Comparison of ENCODE assay signal across 14 cellular contexts in genomic region chr5:40672440-40672839, GRCh38. TPM values are rescaled to one million over a fixed set of nuclear protein-coding genes. Genes with fewer than 3 reads are reported as not detected.
DNase-seq lines count a peak whose midpoint lies in the region; ATAC-seq, FAIRE-seq and TF ChIP-seq lines count a peak whose summit lies in the region.
"Had no signal": no experiment of that assay in that cellular context is flagged by ENCODE, and none has a peak within 500 bp of the region (broad histone marks: within the 10 kb centered on the region; RNA-seq: fewer than 3 reads in every experiment).

No MANE protein-coding gene starts in this region.

- TF ChIP-seq POLR2A in K562 (conservative IDR thresholded peaks at IDR 0.05) = no peak
- TF ChIP-seq POLR2A in spleen (IDR thresholded peaks at IDR 0.05) = no peak

- TF ChIP-seq EP300 in K562 (IDR thresholded peaks at IDR 0.05; ENCODE audit: low read length) = no peak

- H3K79me2 ChIP-seq in K562 (ENCODE audit: control insufficient read depth, insufficient read depth, low read length) = no peaks in the 10 kb centered on the region

- intact Hi-C loops in K562 (cut with micrococcal nuclease) = no loop called here
- intact Hi-C loops in spleen (cut with DNase I; ENCODE audit: low total_unique reads) = no loop called here

- ATAC-seq in activated naive CD8-positive, alpha-beta T cell treated with anti-CD3 and anti-CD28 coated beads, Interleukin-2, amount 50 U/mL, for 24 hours = no peak
- ATAC-seq in K562 (no peak; the same call in 1 of the 3 replicates), GM18498 (IDR thresholded peaks at IDR 0.05; ENCODE audit: unreplicated experiment) (no peak)
- ATAC-seq: activated T-cell treated with anti-CD3 and anti-CD28 coated beads, Interleukin-2, amount 50 U/mL, for 4 hours had no signal

- no peaks in the 10 kb centered on the region for H3K36me3 Mint-ChIP-seq in activated naive CD8-positive, alpha-beta T cell
- no peaks in the 10 kb centered on the region for H3K36me3 Mint-ChIP-seq in activated naive CD8-positive, alpha-beta T cell treated with anti-CD3 and anti-CD28 coated beads, Interleukin-2, amount 50 U/mL, for 24 hours (ENCODE audit: low read depth)

- H3K36me3 ChIP-seq in K562 (ENCODE audit: control insufficient read depth, insufficient read depth, low read length) = no peaks in the 10 kb centered on the region
- H3K36me3 ChIP-seq in spleen = no peaks in the 10 kb centered on the region

- in situ Hi-C loops in K562 (cut with MboI) = no loop called here

- H3K9me1 ChIP-seq in K562 (ENCODE audit: control insufficient read depth, insufficient read depth, low read length) = no peaks in the 10 kb centered on the region

- no peaks in the 10 kb centered on the region for H3K27me3 Mint-ChIP-seq in activated naive CD8-positive, alpha-beta T cell
- no peaks in the 10 kb centered on the region for H3K27me3 Mint-ChIP-seq in activated naive CD8-positive, alpha-beta T cell treated with anti-CD3 and anti-CD28 coated beads, Interleukin-2, amount 50 U/mL, for 24 hours
- H3K27me3 Mint-ChIP-seq: activated CD4-positive, alpha-beta T cell treated with anti-CD3 and anti-CD28 coated beads, Interleukin-2, amount 10 ng/mL, durations not matched to agents 7 days and 5 days had no signal

- FAIRE-seq in K562 (lab: Jason Lieb, UNC) = peak; percentile 58

- TF ChIP-seq RAD21 in K562 (CRISPR knock-in tag; conservative IDR thresholded peaks at IDR 0.05 in 1 of 2, IDR thresholded peaks at IDR 0.05 in 1 of 2) = no peak

- no peak for DNase-seq in activated naive CD8-positive, alpha-beta T cell treated with anti-CD3 and anti-CD28 coated beads, Interleukin-2, amount 50 U/mL, for 24 hours
- peak; percentile 42 to 99 for DNase-seq in NOMO-1 (lab: John Stamatoyannopoulos, UW; ENCODE audit: unreplicated experiment in 2 of 2)
- no peak for DNase-seq in K562 (ENCODE audit: extremely low read depth in 1 of 4, low spot score in 3 of 4)
- DNase-seq in spleen = no peak
- DNase-seq in NCI-H510A (lab: John Stamatoyannopoulos, UW) = no peak
- no peak for DNase-seq in NCI-H1417 (lab: John Stamatoyannopoulos, UW)
- DNase-seq: ACHN; activated CD4-positive, alpha-beta T cell treated with anti-CD3 and anti-CD28 coated beads, Interleukin-2, amount 10 ng/mL, durations not matched to agents 7 days and 5 days; activated T-cell treated with anti-CD3 and anti-CD28 coated beads, Interleukin-2, amount 50 U/mL, for 4 hours; mesendoderm; NK-92 treated with Interleukin-12 subunit alpha and Interleukin-12 subunit beta, amount 100 ng/mL, for 24 hours; stimulated activated CD4-positive, alpha-beta T cell treated with anti-CD3 and anti-CD28 coated beads, Interleukin-12 subunit alpha, Interleukin-12 subunit beta, amount 100 ng/mL, for 4 hours had no signal

- H4K20me1 ChIP-seq in K562 (replicated peaks; ENCODE audit: control insufficient read depth, insufficient read depth, low read length) = no peaks in the 10 kb centered on the region

- TF ChIP-seq CTCF in K562 (IDR thresholded peaks at IDR 0.05 in 2 of 3, conservative IDR thresholded peaks at IDR 0.05 in 1 of 3; ENCODE audit: insufficient read depth in 2 of 3, low read depth in 1 of 3, low read length in 3 of 3) (no peak), spleen (IDR thresholded peaks at IDR 0.05 in 8 of 11, conservative IDR thresholded peaks at IDR 0.05 in 3 of 11) (no peak)

- H3K4me1 ChIP-seq in K562 (replicated peaks in 1 of 2; ENCODE audit: control insufficient read depth in 2 of 2, insufficient read depth in 2 of 2, low read length in 2 of 2) = no peaks in the 10 kb centered on the region
- peaks cover 4 to 62% (median 37%) of the 10 kb centered on the region in 6 donors for H3K4me1 ChIP-seq in spleen

- H3K27me3 ChIP-seq in K562 (ENCODE audit: control insufficient read depth in 2 of 2, insufficient read depth in 2 of 2, low read length in 2 of 2) (peaks cover 0 to 8% of the 10 kb centered on the region in 2 experiments; a peak in 2 of 5 replicates), spleen (replicated peaks in 1 of 7) (no peaks in the 10 kb centered on the region)

- CTCF ChIA-PET in K562 (lab: Yijun Ruan, JAX; ENCODE audit: low intra/inter-chr PET ratio) = no interaction called here

- no peak overlapping the region for H3K4me2 ChIP-seq in K562 (ENCODE audit: insufficient read depth, low read length)

- H3K9me3 Mint-ChIP-seq in activated naive CD8-positive, alpha-beta T cell (ENCODE audit: low read depth) = no peaks in the 10 kb centered on the region
- H3K9me3 Mint-ChIP-seq in activated naive CD8-positive, alpha-beta T cell treated with anti-CD3 and anti-CD28 coated beads, Interleukin-2, amount 50 U/mL, for 24 hours = no peaks in the 10 kb centered on the region
- H3K9me3 Mint-ChIP-seq: activated T-cell treated with anti-CD3 and anti-CD28 coated beads, Interleukin-2, amount 50 U/mL, for 4 hours had no signal

- H3K27ac ChIP-seq in K562 (ENCODE audit: extremely low read depth, low read depth, low read length) (no peak overlapping the region), spleen (peak overlapping the region in 5 of 8 donors; percentile 11 to 67 (median 63))

- H3K9ac ChIP-seq in K562 (ENCODE audit: insufficient read depth in 1 of 2, low read depth in 2 of 2, low read length in 2 of 2) = no peak overlapping the region

- 0% methylated on average over 4 of the region's 4 CpGs for WGBS in K562 (ENCODE audit: insufficient coverage, low coverage, missing lambda C conversion rate)
- 19 to 29% (median 26%) methylated on average over 4 of the region's 4 CpGs for whole genome bisulfite sequencing in spleen, 5 donors

- no peak overlapping the region for H3K4me3 Mint-ChIP-seq in activated naive CD8-positive, alpha-beta T cell
- no peak overlapping the region for H3K4me3 Mint-ChIP-seq in activated naive CD8-positive, alpha-beta T cell treated with anti-CD3 and anti-CD28 coated beads, Interleukin-2, amount 50 U/mL, for 24 hours
- H3K4me3 Mint-ChIP-seq: activated CD4-positive, alpha-beta T cell treated with anti-CD3 and anti-CD28 coated beads, Interleukin-2, amount 10 ng/mL, durations not matched to agents 7 days and 5 days; activated T-cell treated with anti-CD3 and anti-CD28 coated beads, Interleukin-2, amount 50 U/mL, for 4 hours had no signal

- H2AFZ ChIP-seq in K562 (ENCODE audit: low read depth, low read length) = no peak overlapping the region

- H3K27ac Mint-ChIP-seq in activated naive CD8-positive, alpha-beta T cell = peak overlapping the region; percentile 54
- no peak overlapping the region for H3K27ac Mint-ChIP-seq in activated naive CD8-positive, alpha-beta T cell treated with anti-CD3 and anti-CD28 coated beads, Interleukin-2, amount 50 U/mL, for 24 hours
- H3K27ac Mint-ChIP-seq: activated CD4-positive, alpha-beta T cell treated with anti-CD3 and anti-CD28 coated beads, Interleukin-2, amount 10 ng/mL, durations not matched to agents 7 days and 5 days had no signal

- no peaks in the 10 kb centered on the region for H3K9me3 ChIP-seq in K562 (replicated peaks; ENCODE audit: control insufficient read depth, insufficient read depth, low read depth, low read length)
- H3K9me3 ChIP-seq in spleen = no peaks in the 10 kb centered on the region

- H3K4me3 ChIP-seq in K562 (no peak overlapping the region), spleen (no peak overlapping the region)

- peaks cover 80% of the 10 kb centered on the region for H3K4me1 Mint-ChIP-seq in activated naive CD8-positive, alpha-beta T cell (ENCODE audit: low read depth)
- peaks cover 75% of the 10 kb centered on the region for H3K4me1 Mint-ChIP-seq in activated naive CD8-positive, alpha-beta T cell treated with anti-CD3 and anti-CD28 coated beads, Interleukin-2, amount 50 U/mL, for 24 hours

- no TSS peak for BruUV-seq in K562 (replicated peaks; lab: Mats Ljungman, UMichigan)

- POLR2A ChIA-PET in K562 (lab: Yijun Ruan, JAX) = no interaction called here

TF ChIP-seq in K562, 482 proteins besides CTCF, POLR2A, EP300 and RAD21 (continues in another document):
- peak; percentile 89 for TF ChIP-seq SPI1 (IDR thresholded peaks at IDR 0.05; ENCODE audit: borderline replicate concordance, low read depth, low read length)
- no peak for TF ChIP-seq ARHGAP35 (IDR thresholded peaks at IDR 0.05; ENCODE audit: partially characterized antibody)

RNA-seq across cellular contexts. Expression of gene PTGER4, which starts 7.3 kb away (rescaled TPM):
- total RNA-seq in K562 (2011; cell fraction: chromatin; rRNA removed; ENCODE audit: low replicate concordance) = not detected in 2 replicates
- total RNA-seq in K562 (2011; cell fraction: nucleolus; rRNA removed) = not detected in 2 replicates
- total RNA-seq in K562 (2011; cell fraction: nucleoplasm; rRNA removed) = not detected in 2 replicates
- total RNA-seq in K562 (2014; rRNA removed) (not detected in 2 replicates), K562 (2014; rRNA removed; fragmentation: Illumina TruSeq; extraction: Trizol) (not detected in 2 replicates), K562 (2015; rRNA removed; fragmentation: Illumina TruSeq; extraction: Trizol) (not detected in 2 replicates), K562 (2021) (0.11 and 0.31 TPM in 2 replicates), spleen (100 to 1,000 TPM in 1 of 7 donors, 10 to 100 TPM in 6; 32.9 to 108 (median 36.9) TPM)
- polyA plus RNA-seq in K562 (2011; rRNA removed) (not detected in 2 replicates), K562 (2014; fragmentation: Illumina TruSeq; extraction: Trizol) (not detected in 2 replicates), K562 (2014; fragmentation: Nextera tagmentation; extraction: Ambion mirVana) (not detected), K562 (2014; rRNA removed) (not detected in 2 replicates), spleen (1 to 10 TPM; 4.2 to 6.8 (median 6.3) TPM)
- polyA plus RNA-seq in K562 (2011; cell fraction: cytosol; rRNA removed) = not detected in 2 replicates
- not detected in 2 replicates for polyA plus RNA-seq in K562 (2011; cell fraction: nucleus; rRNA removed)
- not detected in 2 replicates for polyA plus RNA-seq in K562 (2012)
- polyA minus RNA-seq in K562 (2011; rRNA and poly(A)+ RNA removed) = not detected in 2 replicates
- polyA minus RNA-seq in K562 (2011; cell fraction: cytosol; rRNA and poly(A)+ RNA removed) = not detected in 2 replicates
- polyA minus RNA-seq in K562 (2011; cell fraction: nucleus; rRNA and poly(A)+ RNA removed) = not detected in 2 replicates

Comparison
In these comparisons a context has a peak if more than half of its experiments do, and no peak if none do; other contexts are left out.
1. DNase-seq: peak in NOMO-1 (2 of 2); none in activated naive CD8-positive, alpha-beta T cell treated with anti-CD3 and anti-CD28 coated beads, Interleukin-2, amount 50 U/mL, for 24 hours (single experiment), K562 (0 of 4), spleen (single experiment), NCI-H510A (single experiment) and NCI-H1417 (0 of 3).
2. RNA of gene PTGER4, which starts 7.3 kb away (total RNA-seq): 32.9 to 108 TPM in spleen; 0.11 to 0.31 TPM in K562; every median in the first group is over 10 times any median in the second.